ENCODE assay signal across 15 cellular contexts in the genomic region with DNA sequence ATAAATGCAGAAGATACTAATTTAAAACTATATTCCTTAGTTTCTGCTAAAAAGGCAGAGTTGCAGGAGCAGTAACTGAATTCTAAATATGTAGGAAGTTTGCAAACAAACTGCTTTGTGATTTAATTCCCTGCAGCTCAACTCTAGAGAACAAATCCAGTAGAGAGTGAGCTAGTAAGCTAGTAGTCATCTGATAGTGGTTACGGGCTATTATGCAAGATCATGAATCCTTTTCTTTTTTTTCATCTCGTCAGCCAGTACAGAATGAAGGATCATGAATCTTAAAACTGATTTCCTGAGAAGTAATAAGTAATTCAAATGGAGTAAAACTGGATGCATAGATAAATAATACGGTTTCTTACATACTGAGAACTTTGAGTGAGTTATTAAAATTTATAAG. TPM values are rescaled to one million over a fixed set of nuclear protein-coding genes. Genes with fewer than 3 reads are reported as not detected.
DNase-seq lines count a peak whose midpoint lies in the region; ATAC-seq and TF ChIP-seq lines count a peak whose summit lies in the region.
"Had no signal": no experiment of that assay in that cellular context is flagged by ENCODE, and none has a peak within 500 bp of the region (broad histone marks: within the 10 kb centered on the region; RNA-seq: fewer than 3 reads in every experiment).

No MANE protein-coding gene starts in this region.

- H3K79me2 ChIP-seq in GM23248 (ENCODE audit: insufficient read depth): peaks cover 58% of the 10 kb centered on the region

- DNase-seq in AG10803 (ENCODE audit: low read depth) (peak; percentile 66), GM23248 (peak; percentile 86), SK-N-MC (ENCODE audit: low read depth, low spot score) (peak; percentile 51), fibroblast of the aortic adventitia (ENCODE audit: low read depth) (peak; percentile 72), right lobe of liver (no peak), mesenteric fat pad (ENCODE audit: low spot score) (no peak)
- DNase-seq in activated CD4-positive, alpha-beta T cell treated with anti-CD3 and anti-CD28 coated beads, Interleukin-2, amount 50 U/mL, for 1 hour: no peak
- DNase-seq: activated naive CD4-positive, alpha-beta T cell treated with anti-CD3 and anti-CD28 coated beads, Interleukin-2, amount 50 U/mL, for 16 hours; CD8-positive, alpha-beta memory T cell; colonic mucosa; NCI-H2227 treated with DMSO at 0.1 percent for 48 hours; Right ventricle myocardium superior; small intestine; testis had no signal

- H3K36me3 ChIP-seq in GM23248 (ENCODE audit: low read depth): peaks cover 9% of the 10 kb centered on the region
- H3K36me3 ChIP-seq in SK-N-MC (ENCODE audit: insufficient read depth, low read length): peaks cover 39% of the 10 kb centered on the region
- H3K36me3 ChIP-seq in right lobe of liver: peaks cover 0 to 8% (median 0%) of the 10 kb centered on the region in 4 donors
- H3K36me3 ChIP-seq: colonic mucosa had no signal

- H3K4me1 ChIP-seq in GM23248 (ENCODE audit: insufficient read depth) (peaks cover 27% of the 10 kb centered on the region), right lobe of liver (peaks cover 0 to 17% (median 2%) of the 10 kb centered on the region in 4 donors)
- H3K4me1 ChIP-seq: colonic mucosa, testis had no signal

- H3K27me3 ChIP-seq in GM23248 (replicated peaks; ENCODE audit: insufficient read depth): no peaks in the 10 kb centered on the region
- H3K27me3 ChIP-seq in right lobe of liver: no peaks in the 10 kb centered on the region
- H3K27me3 ChIP-seq: colonic mucosa, testis had no signal

- peaks cover 21% of the 10 kb centered on the region for H3F3A ChIP-seq in GM23248 (ENCODE audit: insufficient read depth)

- peak overlapping the region; percentile 27 for H3K27ac ChIP-seq in GM23248
- peak overlapping the region; percentile 35 for H3K27ac ChIP-seq in SK-N-MC
- no peak overlapping the region for H3K27ac ChIP-seq in right lobe of liver
- H3K27ac ChIP-seq: colonic mucosa, testis had no signal

- in situ Hi-C loops in GM23248 (cut with MboI): no loop called here

- no peaks in the 10 kb centered on the region for H3K9me3 ChIP-seq in GM23248 (ENCODE audit: low read depth)
- no peaks in the 10 kb centered on the region for H3K9me3 ChIP-seq in SK-N-MC (ENCODE audit: low read depth, low read length)
- no peaks in the 10 kb centered on the region for H3K9me3 ChIP-seq in right lobe of liver
- H3K9me3 ChIP-seq: colonic mucosa, testis had no signal

- no peak overlapping the region for H3K9ac ChIP-seq in GM23248
- no peak overlapping the region for H3K9ac ChIP-seq in SK-N-MC (ENCODE audit: insufficient read length)

- 28 to 31% methylated on average over 3 of the region's 3 CpGs for WGBS in GM23248 (ENCODE audit: low coverage in 1 of 2, low lambda C conversion rate in 2 of 2, missing lambda C conversion rate in 2 of 2), 2 experiments
- WGBS in right lobe of liver (ENCODE audit: insufficient coverage, low coverage, low lambda C conversion rate, missing lambda C conversion rate): 48% methylated on average over 3 of the region's 3 CpGs

- H3K4me3 ChIP-seq in AG10803 (ENCODE audit: low read length) (no peak overlapping the region), GM23248 (no peak overlapping the region), SK-N-MC (peak overlapping the region; percentile 20), fibroblast of the aortic adventitia (ENCODE audit: low read depth, low read length) (no peak overlapping the region), right lobe of liver (no peak overlapping the region)
- H3K4me3 ChIP-seq: colonic mucosa, testis had no signal

- no peak for TF ChIP-seq POLR2A in right lobe of liver (IDR thresholded peaks at IDR 0.05)

- intact Hi-C loops in right lobe of liver (cut with DNase I): no loop called here

- H3K4me2 ChIP-seq in GM23248 (ENCODE audit: unreplicated experiment): peak overlapping the region; percentile 22

- ATAC-seq in GM19023 (IDR thresholded peaks at IDR 0.05; ENCODE audit: unreplicated experiment) (no peak), right lobe of liver (no peak)

- H3K9me2 ChIP-seq in GM23248 (ENCODE audit: insufficient read depth): no peaks in the 10 kb centered on the region

- TF ChIP-seq CTCF in AG10803 (conservative IDR thresholded peaks at IDR 0.05; ENCODE audit: low read length): no peak
- TF ChIP-seq CTCF in fibroblast of the aortic adventitia (IDR thresholded peaks at IDR 0.05; ENCODE audit: insufficient read depth, low read length): no peak
- TF ChIP-seq CTCF in right lobe of liver (IDR thresholded peaks at IDR 0.05): no peak

- no peak overlapping the region for H2AFZ ChIP-seq in GM23248

- no peaks in the 10 kb centered on the region for H4K20me1 ChIP-seq in GM23248 (ENCODE audit: insufficient read depth)

RNA-seq across cellular contexts. Expression of gene DPH5, which starts 3.3 kb away (rescaled TPM):
- total RNA-seq in GM23248 (2014; rRNA removed; shearing (Covaris generic)): 24.1 and 37.9 TPM in 2 replicates
- polyA plus RNA-seq in GM23248 (2016; fragmentation: Nextera tagmentation; extraction: Ambion mirVana): 23.6 and 26.6 TPM in 2 replicates
- total RNA-seq in fibroblast of the aortic adventitia (ENCODE audit: low replicate concordance): 34.9 and 39.9 TPM in 2 replicates
- 10 to 100 TPM; 10.9 to 21.4 (median 16.8) TPM for total RNA-seq in right lobe of liver
- 13.1 TPM for total RNA-seq in mesenteric fat pad

Comparison
In these comparisons a context has a peak if more than half of its experiments do, and no peak if none do; other contexts are left out.
1. DNase-seq: peak in AG10803 (single experiment), GM23248 (single experiment), SK-N-MC (single experiment) and fibroblast of the aortic adventitia (single experiment); none in activated CD4-positive, alpha-beta T cell treated with anti-CD3 and anti-CD28 coated beads, Interleukin-2, amount 50 U/mL, for 1 hour (single experiment), right lobe of liver (0 of 3) and mesenteric fat pad (single experiment).
2. H3K27ac ChIP-seq: peak in GM23248 (single experiment) and SK-N-MC (single experiment); none in right lobe of liver (0 of 3).